ENCODE assay signal across 1 cellular context in genomic region chr16:11232852-11233726, GRCh38.
TF ChIP-seq lines count a peak whose summit lies in the region.

No MANE protein-coding gene starts in this region.

TF ChIP-seq in H1, 55 proteins besides CTCF, POLR2A, EP300 and RAD21 (continued from another document):
- TF ChIP-seq ASH2L (IDR thresholded peaks at IDR 0.05; ENCODE audit: low read length) (no peak), CTBP2 (IDR thresholded peaks at IDR 0.05; ENCODE audit: borderline replicate concordance, insufficient read depth, insufficient read length, low read length) (no peak), ATF2 (IDR thresholded peaks at IDR 0.05; ENCODE audit: low read length) (no peak), TAF7 (optimal IDR thresholded peaks at IDR 0.05; ENCODE audit: borderline replicate concordance, low read depth, low read length) (no peak), SP2 (IDR thresholded peaks at IDR 0.05; ENCODE audit: low read length) (no peak), TBP (IDR thresholded peaks at IDR 0.05; ENCODE audit: low read depth, low read length) (peak; percentile 30; the same call in 1 of the 2 replicates)
- TF ChIP-seq, protein P1, sequence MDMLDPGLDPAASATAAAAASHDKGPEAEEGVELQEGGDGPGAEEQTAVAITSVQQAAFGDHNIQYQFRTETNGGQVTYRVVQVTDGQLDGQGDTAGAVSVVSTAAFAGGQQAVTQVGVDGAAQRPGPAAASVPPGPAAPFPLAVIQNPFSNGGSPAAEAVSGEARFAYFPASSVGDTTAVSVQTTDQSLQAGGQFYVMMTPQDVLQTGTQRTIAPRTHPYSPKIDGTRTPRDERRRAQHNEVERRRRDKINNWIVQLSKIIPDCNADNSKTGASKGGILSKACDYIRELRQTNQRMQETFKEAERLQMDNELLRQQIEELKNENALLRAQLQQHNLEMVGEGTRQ (IDR thresholded peaks at IDR 0.05; ENCODE audit: low read length) = 0 out of 2 replicates have a peak, but pooled peaks have one; percentile 2
